14 cellular contexts compared by ENCODE assay signal in genomic region chr3:46938118-46938517, GRCh38. TPM values are rescaled to one million over a fixed set of nuclear protein-coding genes. Genes with fewer than 3 reads are reported as not detected.
A peak's percentile ranks its signal among the peaks of the same experiment; 100 is the strongest.
DNase-seq lines count a peak whose midpoint lies in the region; ATAC-seq and TF ChIP-seq lines count a peak whose summit lies in the region.
"Had no signal": no experiment of that assay in that cellular context is flagged by ENCODE, and none has a peak within 500 bp of the region (broad histone marks: within the 10 kb centered on the region; RNA-seq: fewer than 3 reads in every experiment).

No MANE protein-coding gene starts in this region.

- H3K4me1 ChIP-seq in lung (ENCODE audit: control insufficient read depth in 2 of 2, insufficient read depth in 2 of 2, low read length in 2 of 2) = peaks cover 41 to 54% of the 10 kb centered on the region in 2 donors

- peak overlapping the region; percentile 18 to 87 for H3K27ac ChIP-seq in lung (ENCODE audit: low read depth in 1 of 2, low read length in 1 of 2)
- H3K27ac ChIP-seq: brain microvascular endothelial cell had no signal

- POLR2A ChIA-PET in T-cell (lab: Charles Lee) = interaction anchor here in 1 of 2 donors (0.6 kb wide), 1 partner anchor 15 kb away, joined by 3 read pairs; no protein-coding TSS in a partner anchor

- 93% methylated on average over 2 of the region's 2 CpGs for WGBS in lung, 2 donors

- peaks cover 93% of the 10 kb centered on the region for H3K36me3 Mint-ChIP-seq in activated T-cell treated with anti-CD3 and anti-CD28 coated beads, Interleukin-2, amount 50 U/mL, for 24 hours (ENCODE audit: low read depth)
- peaks cover 39% of the 10 kb centered on the region for H3K36me3 Mint-ChIP-seq in T-cell
- H3K36me3 Mint-ChIP-seq in stimulated activated memory B cell treated with anti-CD40 and anti-IgM and Interleukin-4, amounts not matched to agents 10 μg/mL and 1 μg/mL and 100 μg/mL, for 72 hours = peaks cover 59% of the 10 kb centered on the region

- CTCF ChIA-PET in T-cell (lab: Charles Lee) = no interaction called here

- H3K4me3 Mint-ChIP-seq in activated T-cell treated with anti-CD3 and anti-CD28 coated beads, Interleukin-2, amount 50 U/mL, for 24 hours = no peak overlapping the region
- no peak overlapping the region for H3K4me3 Mint-ChIP-seq in T-cell
- no peak overlapping the region for H3K4me3 Mint-ChIP-seq in stimulated activated memory B cell treated with anti-CD40 and anti-IgM and Interleukin-4, amounts not matched to agents 10 μg/mL and 1 μg/mL and 100 μg/mL, for 72 hours
- H3K4me3 Mint-ChIP-seq: nephron progenitor cell had no signal

- peaks cover 0 to 26% of the 10 kb centered on the region in 2 donors for H3K36me3 ChIP-seq in lung (ENCODE audit: control insufficient read depth in 2 of 2, insufficient read depth in 2 of 2, low read length in 2 of 2)

- H3K27me3 Mint-ChIP-seq in activated T-cell treated with anti-CD3 and anti-CD28 coated beads, Interleukin-2, amount 50 U/mL, for 24 hours = no peaks in the 10 kb centered on the region
- no peaks in the 10 kb centered on the region for H3K27me3 Mint-ChIP-seq in T-cell
- H3K27me3 Mint-ChIP-seq in stimulated activated memory B cell treated with anti-CD40 and anti-IgM and Interleukin-4, amounts not matched to agents 10 μg/mL and 1 μg/mL and 100 μg/mL, for 72 hours = no peaks in the 10 kb centered on the region

- no peak for ATAC-seq in T-cell (replicated peaks in 1 of 4)
- no peak for ATAC-seq in lung (ENCODE audit: insufficient read depth, low FRiP score)
- no peak for ATAC-seq in stimulated activated memory B cell treated with anti-CD40 and anti-IgM and Interleukin-4, amounts not matched to agents 10 μg/mL and 1 μg/mL and 100 μg/mL, for 72 hours
- ATAC-seq in GM21723 (IDR thresholded peaks at IDR 0.05; ENCODE audit: unreplicated experiment) = no peak
- ATAC-seq in GM21515 (IDR thresholded peaks at IDR 0.05; ENCODE audit: unreplicated experiment) = no peak

- H3K4me1 Mint-ChIP-seq in activated T-cell treated with anti-CD3 and anti-CD28 coated beads, Interleukin-2, amount 50 U/mL, for 24 hours (ENCODE audit: low read depth) = peaks cover 55% of the 10 kb centered on the region
- peaks cover 60 to 66% (median 62%) of the 10 kb centered on the region in 3 donors for H3K4me1 Mint-ChIP-seq in T-cell
- H3K4me1 Mint-ChIP-seq in stimulated activated memory B cell treated with anti-CD40 and anti-IgM and Interleukin-4, amounts not matched to agents 10 μg/mL and 1 μg/mL and 100 μg/mL, for 72 hours = peaks cover 87% of the 10 kb centered on the region

- TF ChIP-seq CTCF in lung (IDR thresholded peaks at IDR 0.05; ENCODE audit: control extremely low read depth, extremely low read depth) = no peak

- no peak overlapping the region for H3K4me3 ChIP-seq in lung

- no peaks in the 10 kb centered on the region for H3K27me3 ChIP-seq in lung (ENCODE audit: control insufficient read depth, insufficient read depth)
- H3K27me3 ChIP-seq: brain microvascular endothelial cell had no signal

- no peaks in the 10 kb centered on the region for H3K9me3 Mint-ChIP-seq in activated T-cell treated with anti-CD3 and anti-CD28 coated beads, Interleukin-2, amount 50 U/mL, for 24 hours
- no peaks in the 10 kb centered on the region for H3K9me3 Mint-ChIP-seq in T-cell
- H3K9me3 Mint-ChIP-seq in stimulated activated memory B cell treated with anti-CD40 and anti-IgM and Interleukin-4, amounts not matched to agents 10 μg/mL and 1 μg/mL and 100 μg/mL, for 72 hours = no peaks in the 10 kb centered on the region
- H3K9me3 Mint-ChIP-seq: nephron progenitor cell had no signal

- no peak for DNase-seq in activated T-cell treated with anti-CD3 and anti-CD28 coated beads, Interleukin-2, amount 50 U/mL, for 24 hours
- DNase-seq in activated T-cell treated with anti-CD3 and anti-CD28 coated beads for 4 hours (no peak), T-cell (no peak), lung (ENCODE audit: low spot score) (no peak), islet precursor cell (no peak)
- DNase-seq: activated gamma-delta T cell treated with Interleukin-2 at 50 U/mL for 16 hours, brain microvascular endothelial cell, NCI-H1694, nephron progenitor cell, OCI-M1, SK-N-SH had no signal

- H3K27ac Mint-ChIP-seq in activated T-cell treated with anti-CD3 and anti-CD28 coated beads, Interleukin-2, amount 50 U/mL, for 24 hours = peak overlapping the region; percentile 75
- H3K27ac Mint-ChIP-seq in T-cell = peak overlapping the region; percentile 22 to 34
- peak overlapping the region; percentile 86 for H3K27ac Mint-ChIP-seq in stimulated activated memory B cell treated with anti-CD40 and anti-IgM and Interleukin-4, amounts not matched to agents 10 μg/mL and 1 μg/mL and 100 μg/mL, for 72 hours

- no peaks in the 10 kb centered on the region for H3K9me3 ChIP-seq in lung (ENCODE audit: control insufficient read depth in 2 of 2, insufficient read depth in 1 of 2, low read length in 1 of 2)
- H3K9me3 ChIP-seq: SK-N-SH had no signal

RNA-seq across cellular contexts. Expression of gene CCDC12, which starts 38.4 kb away (rescaled TPM):
- total RNA-seq in T-cell (10 to 100 TPM; 66.5 to 78.4 (median 72.8) TPM), lung (10 to 100 TPM; 34.2 to 64.9 TPM)
- 100 to 1,000 TPM in 1 of 2 donors, 10 to 100 TPM in 1; 75.2 to 129 TPM for polyA plus RNA-seq in lung

RNA-seq across cellular contexts. Expression of gene NBEAL2, which starts 41.3 kb away (rescaled TPM):
- 100 to 1,000 TPM; 141 to 206 (median 182) TPM for total RNA-seq in T-cell
- total RNA-seq in lung = 100 to 1,000 TPM in 1 of 2 donors, 10 to 100 TPM in 1; 64.4 to 167 TPM
- polyA plus RNA-seq in lung = 100 to 1,000 TPM; 105 to 191 TPM

Comparison
In these comparisons a context has a peak if more than half of its experiments do, and no peak if none do; other contexts are left out.
1. H3K27ac Mint-ChIP-seq: peak in every context shown above with its lines; median percentile 86 in stimulated activated memory B cell treated with anti-CD40 and anti-IgM and Interleukin-4, amounts not matched to agents 10 μg/mL and 1 μg/mL and 100 μg/mL, for 72 hours; 75 in activated T-cell treated with anti-CD3 and anti-CD28 coated beads, Interleukin-2, amount 50 U/mL, for 24 hours; 28 in T-cell.